ENCODE assay signal across 20 cellular contexts in the genomic region with DNA sequence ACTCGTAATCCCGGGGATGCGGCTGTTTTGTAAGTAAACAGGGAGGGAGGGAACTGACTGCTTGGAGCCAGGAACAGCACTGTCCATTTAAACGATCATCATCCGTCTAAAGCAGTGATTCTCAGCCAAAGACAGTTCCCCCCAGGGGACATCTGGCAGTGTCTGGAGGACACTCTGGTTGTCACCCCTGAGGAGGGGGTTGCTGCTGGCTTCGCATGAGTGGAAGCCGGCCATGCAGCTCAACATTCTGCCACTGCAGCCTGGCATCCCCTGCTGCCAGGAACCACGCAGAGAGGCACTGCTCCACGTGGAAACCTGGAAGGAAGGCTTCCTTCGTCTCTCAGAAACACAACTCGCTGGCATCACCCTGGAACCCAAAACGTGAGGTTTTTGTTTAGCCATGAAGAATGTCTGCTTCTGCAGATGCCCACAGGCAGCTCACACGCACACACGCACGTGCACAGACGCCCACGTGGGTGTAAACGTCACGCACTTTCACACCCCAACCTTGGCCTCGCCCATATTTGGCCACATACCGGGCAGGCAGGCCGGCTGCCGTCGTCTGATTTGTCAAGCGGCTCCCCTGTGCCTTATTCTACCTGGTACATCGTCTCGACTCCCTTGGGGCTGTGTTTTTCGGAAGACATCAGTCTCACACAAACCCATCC.
DNase-seq lines count a peak whose midpoint lies in the region; ATAC-seq, FAIRE-seq and TF ChIP-seq lines count a peak whose summit lies in the region.
"Had no signal": no experiment of that assay in that cellular context is flagged by ENCODE, and none has a peak within 500 bp of the region (broad histone marks: within the 10 kb centered on the region; RNA-seq: fewer than 3 reads in every experiment).

No MANE protein-coding gene starts in this region.

- H2BK120ac ChIP-seq in H1 (replicated peaks; ENCODE audit: low read depth, low read length): no peak overlapping the region

- peaks cover 28% of the 10 kb centered on the region for H3K9me3 Mint-ChIP-seq in neural progenitor cell

- no peaks in the 10 kb centered on the region for H3F3A ChIP-seq in neural progenitor cell (ENCODE audit: low read depth)

- FAIRE-seq in HepG2 (lab: Jason Lieb, UNC) (no peak), H1 (lab: Jason Lieb, UNC) (no peak)
- FAIRE-seq: A204.1, GM12878 had no signal

- no peaks in the 10 kb centered on the region for H3K36me3 ChIP-seq in HepG2 (replicated peaks in 1 of 2; ENCODE audit: control insufficient read depth in 1 of 2, insufficient read depth in 2 of 2, low read length in 2 of 2)
- H3K36me3 ChIP-seq in right lobe of liver: no peaks in the 10 kb centered on the region
- H3K36me3 ChIP-seq in H1 (ENCODE audit: control insufficient read depth in 2 of 4, insufficient read depth in 4 of 4, low read length in 3 of 4): no peaks in the 10 kb centered on the region
- no peaks in the 10 kb centered on the region for H3K36me3 ChIP-seq in neural progenitor cell
- no peaks in the 10 kb centered on the region for H3K36me3 ChIP-seq in A673 (ENCODE audit: insufficient read depth, low read length, poor library complexity, severe bottlenecking)

- peak overlapping the region; percentile 1 for H3K27ac Mint-ChIP-seq in neural progenitor cell
- H3K27ac Mint-ChIP-seq: CD14-positive monocyte had no signal

- H3K4me1 ChIP-seq in HepG2 (ENCODE audit: insufficient read depth, low read length) (no peaks in the 10 kb centered on the region), right lobe of liver (no peaks in the 10 kb centered on the region), H1 (replicated peaks in 1 of 4; ENCODE audit: control insufficient read depth in 3 of 4, insufficient read depth in 4 of 4, low read length in 3 of 4) (peaks cover 0 to 3% (median 0%) of the 10 kb centered on the region in 4 experiments; a peak in 4 of 7 replicates), neural progenitor cell (peaks cover 32% of the 10 kb centered on the region), A673 (ENCODE audit: insufficient read depth, low read length, poor library complexity, severe bottlenecking) (no peaks in the 10 kb centered on the region)

- H3K14ac ChIP-seq in H1 (ENCODE audit: insufficient read length): no peak overlapping the region

- H4K5ac ChIP-seq in H1 (ENCODE audit: insufficient read length, low read depth, low read length): no peak overlapping the region

- intact Hi-C loops in HepG2 (cut with micrococcal nuclease; ENCODE audit: unreplicated experiment): no loop called here
- intact Hi-C loops in right lobe of liver (cut with DNase I): no loop called here
- intact Hi-C loops in A673 (cut with micrococcal nuclease; ENCODE audit: unreplicated experiment): no loop called here

- DNase-seq in HepG2 (ENCODE audit: low spot score) (no peak), right lobe of liver (no peak), H1 (ENCODE audit: low read depth in 1 of 2, low spot score in 2 of 2) (no peak), neural progenitor cell (ENCODE audit: low spot score) (no peak), A673 (ENCODE audit: low spot score) (no peak), iPS-NIHi11 (ENCODE audit: low spot score) (no peak), SKM-1 (lab: John Stamatoyannopoulos, UW; ENCODE audit: unreplicated experiment) (no peak)
- DNase-seq: DMS 273 treated with DMSO at 0.1 percent for 48 hours, GDM1, IMR-90, Kasumi-1, MM.1S, NCI-H1092 treated with DMSO at 0.1 percent for 48 hours, NCI-H1694, NCI-H524 had no signal

- 10% methylated on average over 17 of the region's 28 CpGs for WGBS in HepG2 (ENCODE audit: low lambda C conversion rate)
- 53% methylated on average over 26 of the region's 28 CpGs for WGBS in right lobe of liver (ENCODE audit: insufficient coverage, low coverage, low lambda C conversion rate, missing lambda C conversion rate)
- WGBS in H1 (ENCODE audit: extremely low coverage in 1 of 2, insufficient coverage in 1 of 2, insufficient read length in 1 of 2, insufficient replicate concordance in 2 of 2, low coverage in 1 of 2, low lambda C conversion rate in 2 of 2, missing lambda C conversion rate in 1 of 2), 2 experiments: 85% methylated on average over 28 of the region's 28 CpGs; no CpG with 5 or more reads in 1 of the 2 experiments

- peaks cover 36% of the 10 kb centered on the region for H3K4me1 Mint-ChIP-seq in neural progenitor cell
- H3K4me1 Mint-ChIP-seq: CD14-positive monocyte had no signal

- H3K23me2 ChIP-seq in H1 (ENCODE audit: low read depth, low read length): peaks cover under 1% of the 10 kb centered on the region; the same call in 1 of the 2 replicates

- no peak overlapping the region for H3K4ac ChIP-seq in H1 (replicated peaks; ENCODE audit: insufficient read length, low read depth, low read length)

- ATAC-seq in HepG2: no peak
- ATAC-seq in right lobe of liver: no peak
- ATAC-seq in GM19324 (IDR thresholded peaks at IDR 0.05; ENCODE audit: low FRiP score, unreplicated experiment): no peak
- ATAC-seq: GM12878, Right ventricle myocardium inferior had no signal

- in situ Hi-C loops in HepG2 (cut with HindIII; ENCODE audit: extremely low pct_ligation_motif_present, low pct_unique_long_range_greater_than_20kb): no loop called here

- H3K36me3 Mint-ChIP-seq in neural progenitor cell: peaks cover 6% of the 10 kb centered on the region
- H3K36me3 Mint-ChIP-seq: CD14-positive monocyte had no signal

- CTCF ChIA-PET in HepG2 (lab: Yijun Ruan, JAX; ENCODE audit: low intra/inter-chr PET ratio, low total read pairs) (no interaction called here), H1 (lab: Charles Lee; ENCODE audit: partially characterized antibody) (interaction anchor here (0.7 to 1.5 kb wide), 2 partner anchors 85 to 89 kb away, joined by 3 read pairs; no protein-coding TSS in a partner anchor), A673 (lab: Charles Lee) (no interaction called here)

- TF ChIP-seq RAD21 in HepG2 (CRISPR knock-in tag; IDR thresholded peaks at IDR 0.05): no peak
- TF ChIP-seq RAD21 in H1 (IDR thresholded peaks at IDR 0.05 in 1 of 2, conservative IDR thresholded peaks at IDR 0.05 in 1 of 2; ENCODE audit: low read depth in 2 of 2, low read length in 2 of 2): no peak

- H2AFZ ChIP-seq in HepG2 (ENCODE audit: low read length): no peak overlapping the region
- H2AFZ ChIP-seq in H1 (ENCODE audit: low read length): no peak overlapping the region
- H2AFZ ChIP-seq in neural progenitor cell (replicated peaks): no peak overlapping the region

- H3K27me3 ChIP-seq in HepG2 (ENCODE audit: control insufficient read depth in 1 of 2, insufficient read depth in 2 of 2, low read length in 2 of 2) (peaks cover 2 to 36% of the 10 kb centered on the region in 2 experiments; a peak in 4 of 5 replicates), right lobe of liver (no peaks in the 10 kb centered on the region), H1 (replicated peaks in 1 of 4; ENCODE audit: control insufficient read depth in 3 of 4, extremely low read depth in 1 of 4, insufficient read depth in 3 of 4, low read length in 3 of 4) (no peaks in the 10 kb centered on the region), neural progenitor cell (no peaks in the 10 kb centered on the region), A673 (replicated peaks; ENCODE audit: insufficient read depth, low read depth, low read length, poor library complexity) (no peaks in the 10 kb centered on the region)

- no peak overlapping the region for H3K4me3 Mint-ChIP-seq in neural progenitor cell
- H3K4me3 Mint-ChIP-seq: CD14-positive monocyte had no signal

- BruUV-seq in HepG2 (replicated peaks; lab: Mats Ljungman, UMichigan): no TSS peak
- BruUV-seq in A673 (replicated peaks; lab: Mats Ljungman, UMichigan): no TSS peak

- H2BK12ac ChIP-seq in H1 (ENCODE audit: low read depth, low read length): no peak overlapping the region

- no peak overlapping the region for H2BK15ac ChIP-seq in H1 (ENCODE audit: low read length)

- no peak overlapping the region for H4K8ac ChIP-seq in H1 (ENCODE audit: extremely low read depth, insufficient read depth, low read length)

- H3K56ac ChIP-seq in H1 (replicated peaks; ENCODE audit: insufficient read length, low read depth, low read length): no peak overlapping the region

- TF ChIP-seq POLR2A in HepG2 (IDR thresholded peaks at IDR 0.05; ENCODE audit: insufficient read depth in 1 of 2, low read depth in 2 of 2, low read length in 2 of 2) (no peak), right lobe of liver (IDR thresholded peaks at IDR 0.05) (no peak), H1 (IDR thresholded peaks at IDR 0.05; ENCODE audit: control extremely low read depth in 1 of 2, low read depth in 2 of 2, low read length in 2 of 2) (no peak)

- POLR2A ChIA-PET in HepG2 (lab: Yijun Ruan, JAX): no interaction called here
- POLR2A ChIA-PET in H1 (lab: Charles Lee; ENCODE audit: partially characterized antibody): no interaction called here
- POLR2A ChIA-PET in A673 (lab: Charles Lee; ENCODE audit: low non-redundant PET): no interaction called here

- no peaks in the 10 kb centered on the region for H3K79me2 ChIP-seq in HepG2 (ENCODE audit: insufficient read depth, low read length)
- no peaks in the 10 kb centered on the region for H3K79me2 ChIP-seq in H1 (ENCODE audit: control insufficient read depth in 1 of 2, insufficient read depth in 2 of 2, low read length in 2 of 2)
- H3K79me2 ChIP-seq in neural progenitor cell (ENCODE audit: low read depth): no peaks in the 10 kb centered on the region

- peak overlapping the region; percentile 16; the same call in 1 of the 2 replicates for H2BK5ac ChIP-seq in H1 (ENCODE audit: low read depth, low read length)

- H3K4me2 ChIP-seq in HepG2 (ENCODE audit: low read depth, low read length) (no peak overlapping the region), H1 (ENCODE audit: insufficient read depth in 1 of 2, low read depth in 2 of 2, low read length in 2 of 2) (no peak overlapping the region), neural progenitor cell (no peak overlapping the region)

- H3K4me3 ChIP-seq in HepG2 (replicated peaks in 1 of 3; ENCODE audit: insufficient read depth in 1 of 3, low read depth in 2 of 3, low read length in 3 of 3) (no peak overlapping the region), right lobe of liver (no peak overlapping the region), H1 (ENCODE audit: extremely low read depth in 1 of 4, insufficient read depth in 2 of 4, low read depth in 3 of 4, low read length in 4 of 4) (no peak overlapping the region), neural progenitor cell (no peak overlapping the region), A673 (ENCODE audit: low read depth, low read length, poor library complexity, severe bottlenecking) (no peak overlapping the region)
- H3K4me3 ChIP-seq: GM12878 had no signal

- TF ChIP-seq EP300 in HepG2 (IDR thresholded peaks at IDR 0.05; ENCODE audit: low read depth in 2 of 2, low read length in 2 of 2) (no peak), HepG2 (CRISPR knock-in tag; IDR thresholded peaks at IDR 0.05; ENCODE audit: borderline replicate concordance) (no peak), H1 (IDR thresholded peaks at IDR 0.05; ENCODE audit: borderline replicate concordance in 1 of 2, low read depth in 2 of 2, low read length in 2 of 2) (no peak)

- H4K20me1 ChIP-seq in HepG2 (ENCODE audit: insufficient read depth, low read length) (no peaks in the 10 kb centered on the region), H1 (replicated peaks in 1 of 2; ENCODE audit: control insufficient read depth in 1 of 2, insufficient read depth in 2 of 2, low read length in 2 of 2) (no peaks in the 10 kb centered on the region), neural progenitor cell (ENCODE audit: low read depth) (no peaks in the 10 kb centered on the region)

- H4K91ac ChIP-seq in H1 (replicated peaks; ENCODE audit: insufficient read length, low read length): peak overlapping the region; percentile 34

- no peak for TF ChIP-seq CTCF in HepG2 (CRISPR knock-in tag; IDR thresholded peaks at IDR 0.05)
- TF ChIP-seq CTCF in right lobe of liver (IDR thresholded peaks at IDR 0.05): no peak
- no peak for TF ChIP-seq CTCF in H1 (IDR thresholded peaks at IDR 0.05; ENCODE audit: control extremely low read depth in 1 of 3, insufficient read depth in 1 of 3, low read depth in 1 of 3, low read length in 3 of 3)
- TF ChIP-seq CTCF in neural progenitor cell (IDR thresholded peaks at IDR 0.05): no peak
- no peak for TF ChIP-seq CTCF in A673 (conservative IDR thresholded peaks at IDR 0.05; ENCODE audit: low read depth, low read length)

- peaks cover 18% of the 10 kb centered on the region for H3K27me3 Mint-ChIP-seq in neural progenitor cell (ENCODE audit: insufficient read depth, low read depth)

- no peak overlapping the region for H3K23ac ChIP-seq in H1 (ENCODE audit: insufficient read length)

- H3K27ac ChIP-seq in HepG2 (ENCODE audit: extremely low read length, insufficient read depth, low read length) (no peak overlapping the region), right lobe of liver (no peak overlapping the region), H1 (ENCODE audit: low read depth, low read length) (no peak overlapping the region), neural progenitor cell (no peak overlapping the region), A673 (ENCODE audit: low read depth, low read length, poor library complexity, severe bottlenecking) (no peak overlapping the region)

- no peaks in the 10 kb centered on the region for H3K79me1 ChIP-seq in H1 (ENCODE audit: low read depth, low read length)

- H2AK5ac ChIP-seq in H1 (ENCODE audit: low read depth, low read length): 0 out of 2 replicates have a peak overlapping the region, but pooled peaks have one; percentile 8

- H2BK20ac ChIP-seq in H1 (ENCODE audit: low read length): no peak overlapping the region

- H3K9me3 ChIP-seq in HepG2 (ENCODE audit: low read length) (peaks cover 25% of the 10 kb centered on the region), right lobe of liver (peaks cover 0 to 8% (median 0%) of the 10 kb centered on the region in 4 donors), H1 (ENCODE audit: insufficient read depth in 2 of 2, low read depth in 1 of 2, low read length in 1 of 2) (peaks cover 3 to 13% of the 10 kb centered on the region in 2 experiments; a peak in 3 of 4 replicates), neural progenitor cell (ENCODE audit: low read depth) (no peaks in the 10 kb centered on the region), A673 (ENCODE audit: low read depth, low read length, poor library complexity, severe bottlenecking) (peaks cover 23% of the 10 kb centered on the region)

- H3K9ac ChIP-seq in HepG2 (ENCODE audit: insufficient read depth, low read depth, low read length) (no peak overlapping the region), H1 (replicated peaks in 1 of 4; ENCODE audit: extremely low read depth in 1 of 4, low read depth in 3 of 4, low read length in 3 of 4) (no peak overlapping the region), neural progenitor cell (no peak overlapping the region)

- no peak overlapping the region for H3K18ac ChIP-seq in H1 (ENCODE audit: extremely low read depth, low read length)
